ENCODE assay signal across 1 cellular context in genomic region chr20:36605309-36606170, GRCh38.
A peak's percentile ranks its signal among the peaks of the same experiment; 100 is the strongest.
TF ChIP-seq lines count a peak whose summit lies in the region.

RAB5IF (plus strand) TSS chr20:36605779; CDS start chr20:36605952, 173 bp downstream.

TF ChIP-seq in HepG2, 621 proteins besides CTCF, POLR2A, EP300 and RAD21 (continued from another document and continues in another):
- TF ChIP-seq HIC2 (CRISPR knock-in tag; IDR thresholded peaks at IDR 0.05; ENCODE audit: low read depth) (no peak; the same call in 1 of the 2 replicates), STAT6 (CRISPR knock-in tag; IDR thresholded peaks at IDR 0.05; ENCODE audit: borderline replicate concordance) (peak; percentile 99), ZBTB38 (CRISPR knock-in tag; IDR thresholded peaks at IDR 0.05) (peak; percentile 98), KLF15 (CRISPR knock-in tag; IDR thresholded peaks at IDR 0.05; ENCODE audit: borderline replicate concordance) (0 out of 2 replicates have a peak, but pooled peaks have one; percentile 69), ZNF468 (CRISPR knock-in tag; IDR thresholded peaks at IDR 0.05) (0 out of 2 replicates have a peak, but pooled peaks have one; percentile 58), DPF2 (CRISPR knock-in tag; IDR thresholded peaks at IDR 0.05; ENCODE audit: borderline replicate concordance, low read depth) (0 out of 2 replicates have a peak, but pooled peaks have one; percentile 51), ZFP36L1 (CRISPR knock-in tag; IDR thresholded peaks at IDR 0.05) (peak; percentile 55; the same call in 1 of the 2 replicates), TP53 (CRISPR knock-in tag; conservative IDR thresholded peaks at IDR 0.05) (peak; percentile 84; the same call in 1 of the 2 replicates), CHD4 (IDR thresholded peaks at IDR 0.05; ENCODE audit: borderline replicate concordance, low read length) (no peak), PREB (CRISPR knock-in tag; IDR thresholded peaks at IDR 0.05) (no peak), HDAC6 (IDR thresholded peaks at IDR 0.05; ENCODE audit: low read depth, low read length) (no peak), KLF13 (CRISPR knock-in tag; IDR thresholded peaks at IDR 0.05) (peak; percentile 91; the same call in 1 of the 2 replicates), MAF1 (CRISPR knock-in tag; IDR thresholded peaks at IDR 0.05; ENCODE audit: borderline replicate concordance) (peak; percentile 96), SNAPC2 (CRISPR knock-in tag; IDR thresholded peaks at IDR 0.05) (peak; percentile 31; the same call in 1 of the 2 replicates), ZNF354B (CRISPR knock-in tag; IDR thresholded peaks at IDR 0.05) (peak; percentile 30; the same call in 1 of the 2 replicates), NCOR1 (IDR thresholded peaks at IDR 0.05; ENCODE audit: borderline replicate concordance, low read length) (no peak; the same call in 1 of the 2 replicates), ZNF615 (CRISPR knock-in tag; IDR thresholded peaks at IDR 0.05; ENCODE audit: borderline replicate concordance) (no peak), ZNF263 (CRISPR knock-in tag; IDR thresholded peaks at IDR 0.05) (peak; percentile 38; the same call in 1 of the 2 replicates), SRSF1 (optimal IDR thresholded peaks at IDR 0.05; ENCODE audit: low read depth, low read length) (peak; percentile 88), ZNF407 (CRISPR knock-in tag; IDR thresholded peaks at IDR 0.05; ENCODE audit: not compliant biosample characterization) (peak; percentile 92), MIXL1 (CRISPR knock-in tag; IDR thresholded peaks at IDR 0.05) (peak; percentile 98), CREM (IDR thresholded peaks at IDR 0.05) (peak; percentile 98), CREM (CRISPR knock-in tag; IDR thresholded peaks at IDR 0.05) (peak; percentile 78), TEF (CRISPR knock-in tag; IDR thresholded peaks at IDR 0.05) (0 out of 2 replicates have a peak, but pooled peaks have one; percentile 38), AHDC1 (CRISPR knock-in tag; IDR thresholded peaks at IDR 0.05; ENCODE audit: borderline replicate concordance) (peak; percentile 82)
- TF ChIP-seq, protein P1, sequence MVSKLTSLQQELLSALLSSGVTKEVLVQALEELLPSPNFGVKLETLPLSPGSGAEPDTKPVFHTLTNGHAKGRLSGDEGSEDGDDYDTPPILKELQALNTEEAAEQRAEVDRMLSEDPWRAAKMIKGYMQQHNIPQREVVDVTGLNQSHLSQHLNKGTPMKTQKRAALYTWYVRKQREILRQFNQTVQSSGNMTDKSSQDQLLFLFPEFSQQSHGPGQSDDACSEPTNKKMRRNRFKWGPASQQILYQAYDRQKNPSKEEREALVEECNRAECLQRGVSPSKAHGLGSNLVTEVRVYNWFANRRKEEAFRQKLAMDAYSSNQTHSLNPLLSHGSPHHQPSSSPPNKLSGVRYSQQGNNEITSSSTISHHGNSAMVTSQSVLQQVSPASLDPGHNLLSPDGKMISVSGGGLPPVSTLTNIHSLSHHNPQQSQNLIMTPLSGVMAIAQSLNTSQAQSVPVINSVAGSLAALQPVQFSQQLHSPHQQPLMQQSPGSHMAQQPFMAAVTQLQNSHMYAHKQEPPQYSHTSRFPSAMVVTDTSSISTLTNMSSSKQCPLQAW (CRISPR knock-in tag; IDR thresholded peaks at IDR 0.05) = peak; percentile 98
- TF ChIP-seq, protein P2, sequence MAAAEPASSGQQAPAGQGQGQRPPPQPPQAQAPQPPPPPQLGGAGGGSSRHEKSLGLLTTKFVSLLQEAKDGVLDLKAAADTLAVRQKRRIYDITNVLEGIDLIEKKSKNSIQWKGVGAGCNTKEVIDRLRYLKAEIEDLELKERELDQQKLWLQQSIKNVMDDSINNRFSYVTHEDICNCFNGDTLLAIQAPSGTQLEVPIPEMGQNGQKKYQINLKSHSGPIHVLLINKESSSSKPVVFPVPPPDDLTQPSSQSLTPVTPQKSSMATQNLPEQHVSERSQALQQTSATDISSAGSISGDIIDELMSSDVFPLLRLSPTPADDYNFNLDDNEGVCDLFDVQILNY (CRISPR knock-in tag; conservative IDR thresholded peaks at IDR 0.05) = peak; percentile 86; the same call in 1 of the 2 replicates
- TF ChIP-seq, protein P3, sequence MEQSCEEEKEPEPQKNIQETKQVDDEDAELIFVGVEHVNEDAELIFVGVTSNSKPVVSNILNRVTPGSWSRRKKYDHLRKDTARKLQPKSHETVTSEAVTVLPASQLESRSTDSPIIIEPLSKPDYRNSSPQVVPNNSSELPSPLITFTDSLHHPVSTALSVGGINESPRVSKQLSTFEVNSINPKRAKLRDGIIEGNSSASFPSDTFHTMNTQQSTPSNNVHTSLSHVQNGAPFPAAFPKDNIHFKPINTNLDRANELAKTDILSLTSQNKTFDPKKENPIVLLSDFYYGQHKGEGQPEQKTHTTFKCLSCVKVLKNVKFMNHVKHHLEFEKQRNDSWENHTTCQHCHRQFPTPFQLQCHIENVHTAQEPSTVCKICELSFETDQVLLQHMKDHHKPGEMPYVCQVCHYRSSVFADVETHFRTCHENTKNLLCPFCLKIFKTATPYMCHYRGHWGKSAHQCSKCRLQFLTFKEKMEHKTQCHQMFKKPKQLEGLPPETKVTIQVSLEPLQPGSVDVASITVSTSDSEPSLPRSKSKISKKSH (CRISPR knock-in tag; IDR thresholded peaks at IDR 0.05; ENCODE audit: borderline replicate concordance) = peak; percentile 98; the same call in 1 of the 2 replicates
